Comparison of ENCODE assay signal across 8 cellular contexts in the genomic region with DNA sequence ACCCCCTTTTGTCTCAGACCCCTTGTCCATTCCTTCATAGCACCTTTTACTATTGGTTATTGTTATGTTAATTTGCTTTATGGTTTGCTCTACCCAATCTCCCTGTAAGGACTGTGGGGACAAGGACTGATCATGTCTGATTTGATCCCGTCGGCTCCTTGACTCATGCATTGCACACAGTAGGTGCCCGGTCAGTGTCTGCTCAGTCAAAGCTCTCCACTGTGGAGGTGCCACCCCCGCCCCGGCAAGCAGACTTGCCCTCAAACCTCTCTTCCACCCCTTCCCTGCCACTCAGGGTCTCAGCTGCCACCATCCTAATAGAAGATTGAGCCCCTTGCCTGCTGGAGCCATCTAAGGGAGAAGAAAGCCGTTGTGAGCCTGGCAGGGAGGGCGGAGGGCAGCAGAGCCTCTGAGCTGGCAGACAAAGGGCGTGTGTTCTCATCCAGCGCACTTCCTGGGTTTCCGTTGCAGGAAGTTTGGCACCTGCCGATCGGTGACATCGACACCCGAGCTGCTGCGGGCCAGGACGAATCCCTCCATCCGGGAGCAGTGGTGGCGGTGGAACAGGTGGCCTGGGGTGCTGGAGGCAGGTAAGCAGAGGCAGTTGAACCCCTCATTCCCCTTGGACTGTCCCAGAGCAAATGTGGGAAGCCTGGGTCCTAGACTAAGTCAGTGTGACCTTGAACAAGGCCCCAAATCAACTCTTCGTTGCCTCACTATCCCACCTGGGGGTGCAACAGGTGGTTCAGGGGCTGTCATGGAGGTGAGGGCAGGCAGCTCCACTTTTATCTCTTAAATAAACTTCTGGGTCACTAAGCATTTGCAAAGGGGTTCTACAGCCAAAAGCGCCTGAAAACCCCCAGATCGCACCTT. TPM values are rescaled to one million over a fixed set of nuclear protein-coding genes. Genes with fewer than 3 reads are reported as not detected.
A peak's percentile ranks its signal among the peaks of the same experiment; 100 is the strongest.
DNase-seq lines count a peak whose midpoint lies in the region; ATAC-seq, FAIRE-seq and TF ChIP-seq lines count a peak whose summit lies in the region.

No MANE protein-coding gene starts in this region.

- peak overlapping the region; percentile 92; the same call in 1 of the 2 replicates for H3K4me3 ChIP-seq in GM23338
- H3K4me3 ChIP-seq in bronchial epithelial cell (ENCODE audit: low read depth, low read length): no peak overlapping the region
- no peak overlapping the region for H3K4me3 ChIP-seq in naive thymus-derived CD4-positive, alpha-beta T cell (ENCODE audit: low read length)
- H3K4me3 ChIP-seq in SK-N-SH (ENCODE audit: low read depth in 2 of 2, low read length in 1 of 2): no peak overlapping the region

- H3K36me3 ChIP-seq in GM23338 (ENCODE audit: insufficient read depth): no peaks in the 10 kb centered on the region
- H3K36me3 ChIP-seq in bronchial epithelial cell (ENCODE audit: control insufficient read depth, insufficient read depth, low read length): no peaks in the 10 kb centered on the region
- H3K36me3 ChIP-seq in naive thymus-derived CD4-positive, alpha-beta T cell (ENCODE audit: control insufficient read depth in 2 of 3, insufficient read depth in 3 of 3, low read length in 3 of 3): no peaks in the 10 kb centered on the region
- no peaks in the 10 kb centered on the region for H3K36me3 ChIP-seq in SK-N-SH (replicated peaks in 1 of 2; ENCODE audit: control insufficient read depth in 1 of 2, insufficient read depth in 2 of 2, low read length in 1 of 2)

- H3K4me3 Mint-ChIP-seq in GM23338: peak overlapping the region; percentile 30
- H3K4me3 Mint-ChIP-seq in naive thymus-derived CD4-positive, alpha-beta T cell: peak overlapping the region; percentile 4 to 64 (median 42)

- no peak overlapping the region for H3K27ac Mint-ChIP-seq in GM23338
- H3K27ac Mint-ChIP-seq in naive thymus-derived CD4-positive, alpha-beta T cell: peak overlapping the region in 1 of 9 donors; percentile 37

- H3K9me3 ChIP-seq in naive thymus-derived CD4-positive, alpha-beta T cell (ENCODE audit: control insufficient read depth in 2 of 3, low read length in 3 of 3): no peaks in the 10 kb centered on the region
- no peaks in the 10 kb centered on the region for H3K9me3 ChIP-seq in SK-N-SH

- peaks cover 30% of the 10 kb centered on the region for H3F3A ChIP-seq in GM23338 (replicated peaks; ENCODE audit: low read depth)
- H3F3A ChIP-seq in SK-N-SH (replicated peaks; ENCODE audit: insufficient read depth): peaks cover 30% of the 10 kb centered on the region

- peaks cover 25% of the 10 kb centered on the region for H3K27me3 Mint-ChIP-seq in GM23338 (ENCODE audit: insufficient read depth, low read depth, poor library complexity)
- H3K27me3 Mint-ChIP-seq in naive thymus-derived CD4-positive, alpha-beta T cell: peaks cover 31 to 57% (median 37%) of the 10 kb centered on the region in 5 donors

- 0 out of 2 replicates have a peak overlapping the region, but pooled peaks have one; percentile 80 for H2AFZ ChIP-seq in GM23338
- H2AFZ ChIP-seq in SK-N-SH (ENCODE audit: low read depth): no peak overlapping the region

- 95% methylated on average over 20 of the region's 21 CpGs for WGBS in SK-N-SH (ENCODE audit: low lambda C conversion rate)

- peaks cover 38% of the 10 kb centered on the region for H3K4me1 ChIP-seq in GM23338 (ENCODE audit: insufficient read depth)
- H3K4me1 ChIP-seq in naive thymus-derived CD4-positive, alpha-beta T cell (ENCODE audit: control insufficient read depth in 2 of 2, insufficient read depth in 2 of 2, low read length in 2 of 2): peaks cover 0 to 5% of the 10 kb centered on the region in 2 donors
- peaks cover 23 to 39% of the 10 kb centered on the region in 2 experiments for H3K4me1 ChIP-seq in SK-N-SH (ENCODE audit: control insufficient read depth in 1 of 2, insufficient read depth in 2 of 2, low read depth in 1 of 2, low read length in 1 of 2)

- no peak for ATAC-seq in GM23338
- no peak for ATAC-seq in naive thymus-derived CD4-positive, alpha-beta T cell
- no peak for ATAC-seq in HG03039 (IDR thresholded peaks at IDR 0.05; ENCODE audit: unreplicated experiment)

- peaks cover 4% of the 10 kb centered on the region for H4K20me1 ChIP-seq in GM23338 (replicated peaks; ENCODE audit: insufficient read depth)
- peaks cover 4% of the 10 kb centered on the region for H4K20me1 ChIP-seq in SK-N-SH (ENCODE audit: insufficient read depth)

- H3K9me2 ChIP-seq in GM23338 (ENCODE audit: insufficient read depth) (no peaks in the 10 kb centered on the region), SK-N-SH (no peaks in the 10 kb centered on the region)

- DNase-seq in GM23338 (ENCODE audit: low spot score) (peak; percentile 62), NCI-H2107 treated with DMSO at 0.1 percent for 48 hours (lab: John Stamatoyannopoulos, UW; ENCODE audit: unreplicated experiment) (peak; percentile 77), bronchial epithelial cell (ENCODE audit: low read depth) (peak; percentile 58), SK-N-SH (no peak), NCI-H2227 treated with DMSO at 0.1 percent for 48 hours (lab: John Stamatoyannopoulos, UW) (no peak), SIG-M5 (lab: John Stamatoyannopoulos, UW) (no peak)
- DNase-seq in naive thymus-derived CD4-positive, alpha-beta T cell: peak in 4 of 9 donors; percentile 15 to 25 (median 22)

- peaks cover 9% of the 10 kb centered on the region; the same call in 2 of the 3 replicates for H3K36me3 Mint-ChIP-seq in GM23338 (ENCODE audit: low read depth)
- no peaks in the 10 kb centered on the region for H3K36me3 Mint-ChIP-seq in naive thymus-derived CD4-positive, alpha-beta T cell

- CTCF ChIA-PET in naive thymus-derived CD4-positive, alpha-beta T cell (lab: Charles Lee): interaction anchor here (0.6 kb wide), 1 partner anchor 601 kb away, joined by 4 read pairs; no protein-coding TSS in a partner anchor
- CTCF ChIA-PET in SK-N-SH (lab: Yijun Ruan, JAX): interaction anchor here (0.7 to 2.6 kb wide), 3 partner anchors 15 to 36 kb away, joined by 3 to 12 read pairs (median 6); no protein-coding TSS in a partner anchor

- H3K27me3 ChIP-seq in GM23338 (ENCODE audit: insufficient read depth) (no peaks in the 10 kb centered on the region), bronchial epithelial cell (ENCODE audit: control insufficient read depth, insufficient read depth, low read length) (no peaks in the 10 kb centered on the region), SK-N-SH (ENCODE audit: insufficient read depth) (no peaks in the 10 kb centered on the region)
- peaks cover 0 to 3% of the 10 kb centered on the region in 2 donors for H3K27me3 ChIP-seq in naive thymus-derived CD4-positive, alpha-beta T cell (ENCODE audit: control insufficient read depth in 2 of 2, insufficient read depth in 2 of 2, low read length in 2 of 2)

- H3K27ac ChIP-seq in GM23338 (ENCODE audit: low read depth) (0 out of 2 replicates have a peak overlapping the region, but pooled peaks have one; percentile 50), SK-N-SH (ENCODE audit: low read depth in 2 of 2, low read length in 1 of 2) (peak overlapping the region in 1 of 2 experiments; percentile 92; a peak in 1 of 4 replicates)
- no peak overlapping the region for H3K27ac ChIP-seq in naive thymus-derived CD4-positive, alpha-beta T cell (ENCODE audit: low read depth, low read length)

- H3K4me2 ChIP-seq in GM23338 (peak overlapping the region; percentile 88), SK-N-SH (no peak overlapping the region)

- peak; percentile 28 for FAIRE-seq in bronchial epithelial cell (lab: Jason Lieb, UNC)

- H3K9ac ChIP-seq in SK-N-SH: no peak overlapping the region

- POLR2A ChIA-PET in naive thymus-derived CD4-positive, alpha-beta T cell (lab: Charles Lee): no interaction called here
- POLR2A ChIA-PET in SK-N-SH (lab: Yijun Ruan, JAX): no interaction called here

- no peak for TF ChIP-seq EP300 in SK-N-SH (IDR thresholded peaks at IDR 0.05; ENCODE audit: borderline replicate concordance in 1 of 2, low read depth in 1 of 2, low read length in 1 of 2)

- H3K79me2 ChIP-seq in GM23338 (replicated peaks; ENCODE audit: insufficient read depth) (peaks cover 25% of the 10 kb centered on the region), SK-N-SH (ENCODE audit: insufficient read depth) (peaks cover 27% of the 10 kb centered on the region)

- intact Hi-C loops in naive thymus-derived CD4-positive, alpha-beta T cell (cut with micrococcal nuclease): no loop called here

- no peaks in the 10 kb centered on the region for H3K9me3 Mint-ChIP-seq in GM23338
- H3K9me3 Mint-ChIP-seq in naive thymus-derived CD4-positive, alpha-beta T cell: peaks cover 0 to 1% (median 0%) of the 10 kb centered on the region in 11 donors

- no peak for TF ChIP-seq RAD21 in SK-N-SH (IDR thresholded peaks at IDR 0.05; ENCODE audit: low read length)

- peaks cover 40% of the 10 kb centered on the region for H3K4me1 Mint-ChIP-seq in GM23338
- H3K4me1 Mint-ChIP-seq in naive thymus-derived CD4-positive, alpha-beta T cell: peaks cover 5 to 28% (median 16%) of the 10 kb centered on the region in 7 donors

- TF ChIP-seq CTCF in GM23338 (conservative IDR thresholded peaks at IDR 0.05; ENCODE audit: low read depth in 2 of 2): no peak
- TF ChIP-seq CTCF in bronchial epithelial cell (IDR thresholded peaks at IDR 0.05; ENCODE audit: insufficient read depth, low read length, severe bottlenecking): no peak
- no peak for TF ChIP-seq CTCF in SK-N-SH (IDR thresholded peaks at IDR 0.05)

RNA-seq across cellular contexts. Expression of a gene that starts 2.2 kb away (rescaled TPM):
- total RNA-seq in GM23338 (2014; rRNA removed; shearing (Covaris generic)): 69.1 and 81.7 TPM in 2 replicates
- polyA plus RNA-seq in GM23338 (2016; fragmentation: Nextera tagmentation; extraction: Ambion mirVana): 40.2 and 41.7 TPM in 2 replicates
- total RNA-seq in bronchial epithelial cell: 60.9 and 72.4 TPM in 2 replicates
- total RNA-seq in naive thymus-derived CD4-positive, alpha-beta T cell: under 1 TPM in 2 of 5 experiments, not detected in 3; 0.27 to 0.54 TPM
- polyA plus RNA-seq in naive thymus-derived CD4-positive, alpha-beta T cell: under 1 TPM in 1 of 2 donors, not detected in 1; 0.41 TPM
- 89.8 and 93.8 TPM in 2 replicates for polyA plus RNA-seq in SK-N-SH (2012; rRNA removed)
- polyA plus RNA-seq in SK-N-SH (2012; cell fraction: cytosol; rRNA removed): 46.9 and 61.8 TPM in 2 replicates
- polyA plus RNA-seq in SK-N-SH (2012; cell fraction: nucleus; rRNA removed): 155 and 177 TPM in 2 replicates

RNA-seq across cellular contexts. Expression of a gene that starts 14.1 kb away (rescaled TPM):
- not detected in 2 replicates for total RNA-seq in GM23338 (2014; rRNA removed; shearing (Covaris generic))
- polyA plus RNA-seq in GM23338 (2016; fragmentation: Nextera tagmentation; extraction: Ambion mirVana) (0.42 TPM in 1 of 2 replicates, not detected in the other), SK-N-SH (2012; rRNA removed) (not detected in 2 replicates)
- not detected in 2 replicates for total RNA-seq in bronchial epithelial cell
- total RNA-seq in naive thymus-derived CD4-positive, alpha-beta T cell: not detected
- polyA plus RNA-seq in naive thymus-derived CD4-positive, alpha-beta T cell: not detected
- not detected in 2 replicates for polyA plus RNA-seq in SK-N-SH (2012; cell fraction: cytosol; rRNA removed)
- polyA plus RNA-seq in SK-N-SH (2012; cell fraction: nucleus; rRNA removed): not detected in 2 replicates

RNA-seq across cellular contexts. Expression of a gene that starts 20.3 kb away (rescaled TPM):
- total RNA-seq in GM23338 (2014; rRNA removed; shearing (Covaris generic)): 0.27 and 3.5 TPM in 2 replicates
- polyA plus RNA-seq in GM23338 (2016; fragmentation: Nextera tagmentation; extraction: Ambion mirVana): 0.11 and 0.16 TPM in 2 replicates
- total RNA-seq in bronchial epithelial cell: under 0.01 and 0.38 TPM in 2 replicates
- 1 to 10 TPM; 1.5 to 4.6 (median 2.1) TPM for total RNA-seq in naive thymus-derived CD4-positive, alpha-beta T cell
- under 1 TPM in 1 of 2 donors, not detected in 1; 0.08 TPM for polyA plus RNA-seq in naive thymus-derived CD4-positive, alpha-beta T cell
- polyA plus RNA-seq in SK-N-SH (2012; rRNA removed): 1.2 and 1.4 TPM in 2 replicates
- polyA plus RNA-seq in SK-N-SH (2012; cell fraction: cytosol; rRNA removed): 0.31 and 0.38 TPM in 2 replicates
- 6.3 and 6.5 TPM in 2 replicates for polyA plus RNA-seq in SK-N-SH (2012; cell fraction: nucleus; rRNA removed)

RNA-seq across cellular contexts. Expression of a gene that starts 51.1 kb away (rescaled TPM):
- 2.3 and 3.9 TPM in 2 replicates for total RNA-seq in GM23338 (2014; rRNA removed; shearing (Covaris generic))
- polyA plus RNA-seq in GM23338 (2016; fragmentation: Nextera tagmentation; extraction: Ambion mirVana) (3.0 and 3.6 TPM in 2 replicates), SK-N-SH (2012; rRNA removed) (2.8 and 4.1 TPM in 2 replicates)
- 1.8 and 4.9 TPM in 2 replicates for total RNA-seq in bronchial epithelial cell
- 1 to 10 TPM in 3 of 5 experiments, under 1 TPM in 2; 0.69 to 1.9 (median 1.4) TPM for total RNA-seq in naive thymus-derived CD4-positive, alpha-beta T cell
- 1 to 10 TPM in 1 of 2 donors, under 1 TPM in 1; 0.43 to 1.1 TPM for polyA plus RNA-seq in naive thymus-derived CD4-positive, alpha-beta T cell
- 4.1 and 9.7 TPM in 2 replicates for polyA plus RNA-seq in SK-N-SH (2012; cell fraction: cytosol; rRNA removed)
- 1.8 and 2.6 TPM in 2 replicates for polyA plus RNA-seq in SK-N-SH (2012; cell fraction: nucleus; rRNA removed)

Comparison
In these comparisons a context has a peak if more than half of its experiments do, and no peak if none do; other contexts are left out.
1. DNase-seq: peak in GM23338 (single experiment), NCI-H2107 treated with DMSO at 0.1 percent for 48 hours (single experiment) and bronchial epithelial cell (single experiment); none in SK-N-SH (single experiment), NCI-H2227 treated with DMSO at 0.1 percent for 48 hours (single experiment) and SIG-M5 (single experiment).
2. RNA of a gene that starts 2.2 kb away (total RNA-seq): 69.1 to 81.7 TPM in GM23338 and 60.9 to 72.4 TPM in bronchial epithelial cell; 0.27 to 0.54 TPM in naive thymus-derived CD4-positive, alpha-beta T cell; every median in the first group is over 10 times any median in the second.